1 cellular context compared by ENCODE assay signal in genomic region chr1:9058465-9058864, GRCh38.
TF ChIP-seq lines count a peak whose summit lies in the region.

No MANE protein-coding gene starts in this region.

TF ChIP-seq in H1, 55 proteins besides CTCF, POLR2A, EP300 and RAD21:
- 0 out of 2 replicates have a peak, but pooled peaks have one; percentile 46 for TF ChIP-seq TEAD4 (IDR thresholded peaks at IDR 0.05; ENCODE audit: low read depth, low read length)
- no peak for TF ChIP-seq POLR2AphosphoS5 (IDR thresholded peaks at IDR 0.05; ENCODE audit: low read depth, low read length)
